In the genomic region with DNA sequence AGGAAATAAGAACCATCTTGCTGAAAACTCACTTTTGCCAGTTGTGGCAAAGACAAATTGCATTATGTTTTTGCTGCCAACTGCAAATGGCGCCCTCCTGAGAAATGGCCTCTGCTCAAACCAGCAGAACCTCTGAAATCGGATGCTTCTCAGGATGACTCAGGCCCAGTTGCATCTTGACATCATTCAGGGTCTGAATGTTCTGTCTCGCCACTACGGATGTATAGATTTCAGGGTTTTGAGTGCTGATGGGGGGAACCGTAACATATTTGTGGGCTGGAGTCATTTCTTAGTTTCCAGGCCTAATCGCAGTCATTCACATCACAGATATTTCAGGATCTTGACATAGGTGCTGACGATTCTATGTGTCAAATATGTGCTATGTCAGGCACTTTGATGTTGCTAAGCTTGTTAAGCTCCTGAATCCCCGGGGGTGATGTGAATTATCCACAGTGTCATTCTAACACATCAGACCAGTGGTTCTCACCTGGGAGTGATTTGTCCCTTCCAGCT, we compare ENCODE assay signal across 9 cellular contexts.
DNase-seq lines count a peak whose midpoint lies in the region; ATAC-seq and TF ChIP-seq lines count a peak whose summit lies in the region.
"Had no signal": no experiment of that assay in that cellular context is flagged by ENCODE, and none has a peak within 500 bp of the region (broad histone marks: within the 10 kb centered on the region; RNA-seq: fewer than 3 reads in every experiment).

No MANE protein-coding gene starts in this region.

- H3K4me3 ChIP-seq in AG04449 (ENCODE audit: low read depth, low read length) = no peak overlapping the region
- H3K4me3 ChIP-seq in SJCRH30 = no peak overlapping the region
- H3K4me3 ChIP-seq in heart left ventricle = no peak overlapping the region

- no peak for TF ChIP-seq POLR2A in heart left ventricle (IDR thresholded peaks at IDR 0.05)

- no peaks in the 10 kb centered on the region for H3K4me1 Mint-ChIP-seq in WTC11

- no peaks in the 10 kb centered on the region for H3K36me3 ChIP-seq in SJCRH30
- no peaks in the 10 kb centered on the region for H3K36me3 ChIP-seq in heart left ventricle

- TF ChIP-seq CTCF in AG04449 (IDR thresholded peaks at IDR 0.05; ENCODE audit: insufficient read depth, low read length, missing control alignments) = peak; percentile 19
- no peak for TF ChIP-seq CTCF in WTC11 (IDR thresholded peaks at IDR 0.05)
- TF ChIP-seq CTCF in heart left ventricle (IDR thresholded peaks at IDR 0.05) = no peak

- H3K9me3 Mint-ChIP-seq in WTC11 = peaks cover 22% of the 10 kb centered on the region

- intact Hi-C loops in head of caudate nucleus (cut with DNase I) = no loop called here
- intact Hi-C loops in heart left ventricle (cut with DNase I) = no loop called here

- POLR2A ChIA-PET in AG04449 (lab: Yijun Ruan, JAX) = interaction anchor here (1.0 to 1.4 kb wide), 5 partner anchors 8 to 25 kb away, joined by 3 to 4 read pairs (median 3); no protein-coding TSS in a partner anchor
- POLR2A ChIA-PET in WTC11 (lab: Charles Lee) = no interaction called here

- H3K27me3 ChIP-seq in SJCRH30 (no peaks in the 10 kb centered on the region), heart left ventricle (no peaks in the 10 kb centered on the region)

- H3K4me1 ChIP-seq in SJCRH30 (peaks cover 44% of the 10 kb centered on the region), heart left ventricle (peaks cover 0 to 10% (median 0%) of the 10 kb centered on the region in 12 donors)

- no peaks in the 10 kb centered on the region for H3K36me3 Mint-ChIP-seq in WTC11

- CTCF ChIA-PET in AG04449 (lab: Yijun Ruan, JAX) (interaction anchor here (1.0 to 4.8 kb wide), 7 partner anchors 10 to 354 kb away, joined by 3 to 22 read pairs (median 4); no protein-coding TSS in a partner anchor), WTC11 (lab: Charles Lee) (interaction anchor here (1.4 kb wide), 1 partner anchor 9 kb away, joined by 7 read pairs; no protein-coding TSS in a partner anchor)

- H3K27ac Mint-ChIP-seq in WTC11 = no peak overlapping the region

- ATAC-seq in GM19351 (IDR thresholded peaks at IDR 0.05; ENCODE audit: unreplicated experiment) (peak; percentile 93), WTC11 (no peak), heart left ventricle (no peak)

- H3K9me3 ChIP-seq in SJCRH30 (replicated peaks) (peaks cover 5% of the 10 kb centered on the region; the same call in 1 of the 2 replicates), heart left ventricle (no peaks in the 10 kb centered on the region)

- peak; percentile 100 for DNase-seq in AG04449 (ENCODE audit: low read depth, low spot score)
- DNase-seq in SJCRH30 = peak; percentile 94 to 97
- DNase-seq in glomerular visceral epithelial cell (ENCODE audit: extremely low spot score) = peak; percentile 97
- no peak for DNase-seq in head of caudate nucleus
- DNase-seq in hippocampal formation (lab: John Stamatoyannopoulos, UW) = no peak
- no peak for DNase-seq in WTC11 (ENCODE audit: low spot score)
- DNase-seq in heart left ventricle = no peak
- DNase-seq: NCI-H524 treated with DMSO at 0.1 percent for 48 hours had no signal

- WGBS in heart left ventricle, 4 donors = 64 to 72% (median 66%) methylated on average over 8 of the region's 8 CpGs

- no peak overlapping the region for H3K4me3 Mint-ChIP-seq in WTC11

- H3K27me3 Mint-ChIP-seq in WTC11 (ENCODE audit: low read depth) = no peaks in the 10 kb centered on the region; the same call in 1 of the 2 replicates

- peak overlapping the region; percentile 91 for H3K27ac ChIP-seq in SJCRH30
- no peak overlapping the region for H3K27ac ChIP-seq in heart left ventricle

TF ChIP-seq in WTC11, 78 proteins besides CTCF, POLR2A, EP300 and RAD21 (continues in another document):
- TF ChIP-seq, protein P1, sequence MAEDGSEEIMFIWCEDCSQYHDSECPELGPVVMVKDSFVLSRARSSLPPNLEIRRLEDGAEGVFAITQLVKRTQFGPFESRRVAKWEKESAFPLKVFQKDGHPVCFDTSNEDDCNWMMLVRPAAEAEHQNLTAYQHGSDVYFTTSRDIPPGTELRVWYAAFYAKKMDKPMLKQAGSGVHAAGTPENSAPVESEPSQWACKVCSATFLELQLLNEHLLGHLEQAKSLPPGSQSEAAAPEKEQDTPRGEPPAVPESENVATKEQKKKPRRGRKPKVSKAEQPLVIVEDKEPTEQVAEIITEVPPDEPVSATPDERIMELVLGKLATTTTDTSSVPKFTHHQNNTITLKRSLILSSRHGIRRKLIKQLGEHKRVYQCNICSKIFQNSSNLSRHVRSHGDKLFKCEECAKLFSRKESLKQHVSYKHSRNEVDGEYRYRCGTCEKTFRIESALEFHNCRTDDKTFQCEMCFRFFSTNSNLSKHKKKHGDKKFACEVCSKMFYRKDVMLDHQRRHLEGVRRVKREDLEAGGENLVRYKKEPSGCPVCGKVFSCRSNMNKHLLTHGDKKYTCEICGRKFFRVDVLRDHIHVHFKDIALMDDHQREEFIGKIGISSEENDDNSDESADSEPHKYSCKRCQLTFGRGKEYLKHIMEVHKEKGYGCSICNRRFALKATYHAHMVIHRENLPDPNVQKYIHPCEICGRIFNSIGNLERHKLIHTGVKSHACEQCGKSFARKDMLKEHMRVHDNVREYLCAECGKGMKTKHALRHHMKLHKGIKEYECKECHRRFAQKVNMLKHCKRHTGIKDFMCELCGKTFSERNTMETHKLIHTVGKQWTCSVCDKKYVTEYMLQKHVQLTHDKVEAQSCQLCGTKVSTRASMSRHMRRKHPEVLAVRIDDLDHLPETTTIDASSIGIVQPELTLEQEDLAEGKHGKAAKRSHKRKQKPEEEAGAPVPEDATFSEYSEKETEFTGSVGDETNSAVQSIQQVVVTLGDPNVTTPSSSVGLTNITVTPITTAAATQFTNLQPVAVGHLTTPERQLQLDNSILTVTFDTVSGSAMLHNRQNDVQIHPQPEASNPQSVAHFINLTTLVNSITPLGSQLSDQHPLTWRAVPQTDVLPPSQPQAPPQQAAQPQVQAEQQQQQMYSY (CRISPR knock-in tag; IDR thresholded peaks at IDR 0.05) = no peak
- TF ChIP-seq, protein P2, sequence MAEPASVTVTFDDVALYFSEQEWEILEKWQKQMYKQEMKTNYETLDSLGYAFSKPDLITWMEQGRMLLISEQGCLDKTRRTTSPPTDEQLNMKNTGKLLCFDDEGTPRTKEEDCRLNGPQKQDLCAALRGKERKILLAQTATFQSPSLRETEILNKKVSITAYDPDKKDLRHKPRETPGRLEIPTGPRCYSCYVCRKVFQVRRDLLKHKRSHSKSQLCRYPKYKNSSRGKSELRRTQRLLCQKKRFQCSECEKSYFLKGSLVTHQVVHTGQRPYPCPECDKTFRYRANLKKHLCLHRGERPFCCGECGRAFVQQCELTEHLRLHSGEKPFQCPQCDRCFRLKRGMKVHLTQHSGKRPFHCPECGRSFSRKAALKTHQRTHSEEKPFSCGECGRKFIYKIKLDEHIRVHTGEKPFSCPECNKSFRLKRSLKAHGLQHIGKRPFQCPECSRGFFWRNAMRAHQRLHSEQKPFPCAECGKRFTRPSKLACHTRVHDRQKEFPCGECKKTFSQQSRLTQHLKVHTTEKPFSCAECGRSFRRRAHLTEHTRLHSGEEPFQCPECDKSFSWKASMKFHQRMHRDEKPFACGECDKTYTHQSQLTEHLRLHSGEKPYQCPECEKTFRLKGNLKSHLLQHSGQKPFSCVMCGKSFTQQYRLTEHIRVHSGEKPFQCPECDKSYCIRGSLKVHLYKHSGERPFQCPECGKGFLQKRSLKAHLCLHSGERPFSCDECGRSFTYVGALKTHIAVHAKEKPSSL (CRISPR knock-in tag; conservative IDR thresholded peaks at IDR 0.05) = no peak
- TF ChIP-seq, protein P3, sequence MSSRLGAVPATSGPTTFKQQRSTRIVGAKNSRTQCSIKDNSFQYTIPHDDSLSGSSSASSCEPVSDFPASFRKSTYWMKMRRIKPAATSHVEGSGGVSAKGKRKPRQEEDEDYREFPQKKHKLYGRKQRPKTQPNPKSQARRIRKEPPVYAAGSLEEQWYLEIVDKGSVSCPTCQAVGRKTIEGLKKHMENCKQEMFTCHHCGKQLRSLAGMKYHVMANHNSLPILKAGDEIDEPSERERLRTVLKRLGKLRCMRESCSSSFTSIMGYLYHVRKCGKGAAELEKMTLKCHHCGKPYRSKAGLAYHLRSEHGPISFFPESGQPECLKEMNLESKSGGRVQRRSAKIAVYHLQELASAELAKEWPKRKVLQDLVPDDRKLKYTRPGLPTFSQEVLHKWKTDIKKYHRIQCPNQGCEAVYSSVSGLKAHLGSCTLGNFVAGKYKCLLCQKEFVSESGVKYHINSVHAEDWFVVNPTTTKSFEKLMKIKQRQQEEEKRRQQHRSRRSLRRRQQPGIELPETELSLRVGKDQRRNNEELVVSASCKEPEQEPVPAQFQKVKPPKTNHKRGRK (CRISPR knock-in tag; IDR thresholded peaks at IDR 0.05; ENCODE audit: borderline replicate concordance) = no peak
- no peak for TF ChIP-seq NFE2L1 (CRISPR knock-in tag; IDR thresholded peaks at IDR 0.05)
- no peak for TF ChIP-seq TP53 (CRISPR knock-in tag; IDR thresholded peaks at IDR 0.05)
- TF ChIP-seq ATF1 (CRISPR knock-in tag; IDR thresholded peaks at IDR 0.05) = no peak
- no peak for TF ChIP-seq ZNF219 (CRISPR knock-in tag; IDR thresholded peaks at IDR 0.05; ENCODE audit: borderline replicate concordance)
- no peak for TF ChIP-seq NR3C1 (CRISPR knock-in tag; conservative IDR thresholded peaks at IDR 0.05; ENCODE audit: low read depth)
- TF ChIP-seq ZNF121 (CRISPR knock-in tag; IDR thresholded peaks at IDR 0.05) = no peak
- no peak for TF ChIP-seq TCF7 (CRISPR knock-in tag; IDR thresholded peaks at IDR 0.05; ENCODE audit: low read depth)
- no peak for TF ChIP-seq ZNF416 (CRISPR knock-in tag; IDR thresholded peaks at IDR 0.05)
- no peak for TF ChIP-seq FOXJ3 (CRISPR knock-in tag; IDR thresholded peaks at IDR 0.05; ENCODE audit: borderline replicate concordance)
- no peak for TF ChIP-seq ZNF232 (CRISPR knock-in tag; IDR thresholded peaks at IDR 0.05)
- TF ChIP-seq, protein P4, sequence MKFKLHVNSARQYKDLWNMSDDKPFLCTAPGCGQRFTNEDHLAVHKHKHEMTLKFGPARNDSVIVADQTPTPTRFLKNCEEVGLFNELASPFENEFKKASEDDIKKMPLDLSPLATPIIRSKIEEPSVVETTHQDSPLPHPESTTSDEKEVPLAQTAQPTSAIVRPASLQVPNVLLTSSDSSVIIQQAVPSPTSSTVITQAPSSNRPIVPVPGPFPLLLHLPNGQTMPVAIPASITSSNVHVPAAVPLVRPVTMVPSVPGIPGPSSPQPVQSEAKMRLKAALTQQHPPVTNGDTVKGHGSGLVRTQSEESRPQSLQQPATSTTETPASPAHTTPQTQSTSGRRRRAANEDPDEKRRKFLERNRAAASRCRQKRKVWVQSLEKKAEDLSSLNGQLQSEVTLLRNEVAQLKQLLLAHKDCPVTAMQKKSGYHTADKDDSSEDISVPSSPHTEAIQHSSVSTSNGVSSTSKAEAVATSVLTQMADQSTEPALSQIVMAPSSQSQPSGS (CRISPR knock-in tag; IDR thresholded peaks at IDR 0.05; ENCODE audit: borderline replicate concordance, low read depth) = no peak

Comparison
In these comparisons a context has a peak if more than half of its experiments do, and no peak if none do; other contexts are left out.
1. DNase-seq: peak in AG04449 (single experiment), SJCRH30 (2 of 2) and glomerular visceral epithelial cell (single experiment); none in head of caudate nucleus (0 of 42), hippocampal formation (0 of 2), WTC11 (single experiment) and heart left ventricle (0 of 5).